In genomic region chr3:48088749-48089466, GRCh38 we compare ENCODE assay signal across 1 cellular context.
TF ChIP-seq lines count a peak whose summit lies in the region.

No MANE protein-coding gene starts in this region.

TF ChIP-seq in K562, 482 proteins besides CTCF, POLR2A, EP300 and RAD21 (continued from another document and continues in another):
- TF ChIP-seq ZNF398 (CRISPR knock-in tag; IDR thresholded peaks at IDR 0.05) (no peak), CCAR2 (IDR thresholded peaks at IDR 0.05; ENCODE audit: low read depth, low read length) (no peak), PHB (CRISPR knock-in tag; IDR thresholded peaks at IDR 0.05) (no peak), BDP1 (IDR thresholded peaks at IDR 0.05; ENCODE audit: insufficient read depth, insufficient read length) (no peak), MTA2 (IDR thresholded peaks at IDR 0.05; ENCODE audit: low read depth) (no peak), ARID3B (CRISPR knock-in tag; IDR thresholded peaks at IDR 0.05; ENCODE audit: borderline replicate concordance) (no peak), ZNF316 (IDR thresholded peaks at IDR 0.05) (no peak), ZBTB9 (CRISPR knock-in tag; IDR thresholded peaks at IDR 0.05) (peak; percentile 92), NR4A1 (CRISPR knock-in tag; IDR thresholded peaks at IDR 0.05) (0 out of 2 replicates have a peak, but pooled peaks have one; percentile 33), NR4A1 (tag; IDR thresholded peaks at IDR 0.05) (no peak), SMC3 (conservative IDR thresholded peaks at IDR 0.05; ENCODE audit: insufficient read depth, low read depth, low read length) (no peak), TCF3 (CRISPR knock-in tag; IDR thresholded peaks at IDR 0.05) (0 out of 2 replicates have a peak, but pooled peaks have one; percentile 14), JUNB (CRISPR knock-in tag; conservative IDR thresholded peaks at IDR 0.05) (no peak), ZNF551 (CRISPR knock-in tag; IDR thresholded peaks at IDR 0.05) (no peak), BCL6 (CRISPR knock-in tag; IDR thresholded peaks at IDR 0.05) (no peak), PREB (CRISPR knock-in tag; IDR thresholded peaks at IDR 0.05) (no peak), PKNOX1 (IDR thresholded peaks at IDR 0.05) (peak; percentile 52), RNF219 (CRISPR knock-in tag; IDR thresholded peaks at IDR 0.05) (no peak), ZC3H11A (IDR thresholded peaks at IDR 0.05; ENCODE audit: low read depth, low read length) (no peak), FOSL1 (tag; conservative IDR thresholded peaks at IDR 0.05) (no peak; the same call in 1 of the 2 replicates), NBN (IDR thresholded peaks at IDR 0.05; ENCODE audit: low read depth) (0 out of 2 replicates have a peak, but pooled peaks have one; percentile 75), SMARCA5 (IDR thresholded peaks at IDR 0.05) (no peak), MEIS2 (IDR thresholded peaks at IDR 0.05; ENCODE audit: partially characterized antibody) (no peak)
- TF ChIP-seq, protein P1, sequence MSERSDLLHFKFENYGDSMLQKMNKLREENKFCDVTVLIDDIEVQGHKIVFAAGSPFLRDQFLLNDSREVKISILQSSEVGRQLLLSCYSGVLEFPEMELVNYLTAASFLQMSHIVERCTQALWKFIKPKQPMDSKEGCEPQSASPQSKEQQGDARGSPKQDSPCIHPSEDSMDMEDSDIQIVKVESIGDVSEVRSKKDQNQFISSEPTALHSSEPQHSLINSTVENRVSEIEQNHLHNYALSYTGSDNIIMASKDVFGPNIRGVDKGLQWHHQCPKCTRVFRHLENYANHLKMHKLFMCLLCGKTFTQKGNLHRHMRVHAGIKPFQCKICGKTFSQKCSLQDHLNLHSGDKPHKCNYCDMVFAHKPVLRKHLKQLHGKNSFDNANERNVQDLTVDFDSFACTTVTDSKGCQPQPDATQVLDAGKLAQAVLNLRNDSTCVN (CRISPR knock-in tag; IDR thresholded peaks at IDR 0.05) = no peak
- TF ChIP-seq, protein P2, sequence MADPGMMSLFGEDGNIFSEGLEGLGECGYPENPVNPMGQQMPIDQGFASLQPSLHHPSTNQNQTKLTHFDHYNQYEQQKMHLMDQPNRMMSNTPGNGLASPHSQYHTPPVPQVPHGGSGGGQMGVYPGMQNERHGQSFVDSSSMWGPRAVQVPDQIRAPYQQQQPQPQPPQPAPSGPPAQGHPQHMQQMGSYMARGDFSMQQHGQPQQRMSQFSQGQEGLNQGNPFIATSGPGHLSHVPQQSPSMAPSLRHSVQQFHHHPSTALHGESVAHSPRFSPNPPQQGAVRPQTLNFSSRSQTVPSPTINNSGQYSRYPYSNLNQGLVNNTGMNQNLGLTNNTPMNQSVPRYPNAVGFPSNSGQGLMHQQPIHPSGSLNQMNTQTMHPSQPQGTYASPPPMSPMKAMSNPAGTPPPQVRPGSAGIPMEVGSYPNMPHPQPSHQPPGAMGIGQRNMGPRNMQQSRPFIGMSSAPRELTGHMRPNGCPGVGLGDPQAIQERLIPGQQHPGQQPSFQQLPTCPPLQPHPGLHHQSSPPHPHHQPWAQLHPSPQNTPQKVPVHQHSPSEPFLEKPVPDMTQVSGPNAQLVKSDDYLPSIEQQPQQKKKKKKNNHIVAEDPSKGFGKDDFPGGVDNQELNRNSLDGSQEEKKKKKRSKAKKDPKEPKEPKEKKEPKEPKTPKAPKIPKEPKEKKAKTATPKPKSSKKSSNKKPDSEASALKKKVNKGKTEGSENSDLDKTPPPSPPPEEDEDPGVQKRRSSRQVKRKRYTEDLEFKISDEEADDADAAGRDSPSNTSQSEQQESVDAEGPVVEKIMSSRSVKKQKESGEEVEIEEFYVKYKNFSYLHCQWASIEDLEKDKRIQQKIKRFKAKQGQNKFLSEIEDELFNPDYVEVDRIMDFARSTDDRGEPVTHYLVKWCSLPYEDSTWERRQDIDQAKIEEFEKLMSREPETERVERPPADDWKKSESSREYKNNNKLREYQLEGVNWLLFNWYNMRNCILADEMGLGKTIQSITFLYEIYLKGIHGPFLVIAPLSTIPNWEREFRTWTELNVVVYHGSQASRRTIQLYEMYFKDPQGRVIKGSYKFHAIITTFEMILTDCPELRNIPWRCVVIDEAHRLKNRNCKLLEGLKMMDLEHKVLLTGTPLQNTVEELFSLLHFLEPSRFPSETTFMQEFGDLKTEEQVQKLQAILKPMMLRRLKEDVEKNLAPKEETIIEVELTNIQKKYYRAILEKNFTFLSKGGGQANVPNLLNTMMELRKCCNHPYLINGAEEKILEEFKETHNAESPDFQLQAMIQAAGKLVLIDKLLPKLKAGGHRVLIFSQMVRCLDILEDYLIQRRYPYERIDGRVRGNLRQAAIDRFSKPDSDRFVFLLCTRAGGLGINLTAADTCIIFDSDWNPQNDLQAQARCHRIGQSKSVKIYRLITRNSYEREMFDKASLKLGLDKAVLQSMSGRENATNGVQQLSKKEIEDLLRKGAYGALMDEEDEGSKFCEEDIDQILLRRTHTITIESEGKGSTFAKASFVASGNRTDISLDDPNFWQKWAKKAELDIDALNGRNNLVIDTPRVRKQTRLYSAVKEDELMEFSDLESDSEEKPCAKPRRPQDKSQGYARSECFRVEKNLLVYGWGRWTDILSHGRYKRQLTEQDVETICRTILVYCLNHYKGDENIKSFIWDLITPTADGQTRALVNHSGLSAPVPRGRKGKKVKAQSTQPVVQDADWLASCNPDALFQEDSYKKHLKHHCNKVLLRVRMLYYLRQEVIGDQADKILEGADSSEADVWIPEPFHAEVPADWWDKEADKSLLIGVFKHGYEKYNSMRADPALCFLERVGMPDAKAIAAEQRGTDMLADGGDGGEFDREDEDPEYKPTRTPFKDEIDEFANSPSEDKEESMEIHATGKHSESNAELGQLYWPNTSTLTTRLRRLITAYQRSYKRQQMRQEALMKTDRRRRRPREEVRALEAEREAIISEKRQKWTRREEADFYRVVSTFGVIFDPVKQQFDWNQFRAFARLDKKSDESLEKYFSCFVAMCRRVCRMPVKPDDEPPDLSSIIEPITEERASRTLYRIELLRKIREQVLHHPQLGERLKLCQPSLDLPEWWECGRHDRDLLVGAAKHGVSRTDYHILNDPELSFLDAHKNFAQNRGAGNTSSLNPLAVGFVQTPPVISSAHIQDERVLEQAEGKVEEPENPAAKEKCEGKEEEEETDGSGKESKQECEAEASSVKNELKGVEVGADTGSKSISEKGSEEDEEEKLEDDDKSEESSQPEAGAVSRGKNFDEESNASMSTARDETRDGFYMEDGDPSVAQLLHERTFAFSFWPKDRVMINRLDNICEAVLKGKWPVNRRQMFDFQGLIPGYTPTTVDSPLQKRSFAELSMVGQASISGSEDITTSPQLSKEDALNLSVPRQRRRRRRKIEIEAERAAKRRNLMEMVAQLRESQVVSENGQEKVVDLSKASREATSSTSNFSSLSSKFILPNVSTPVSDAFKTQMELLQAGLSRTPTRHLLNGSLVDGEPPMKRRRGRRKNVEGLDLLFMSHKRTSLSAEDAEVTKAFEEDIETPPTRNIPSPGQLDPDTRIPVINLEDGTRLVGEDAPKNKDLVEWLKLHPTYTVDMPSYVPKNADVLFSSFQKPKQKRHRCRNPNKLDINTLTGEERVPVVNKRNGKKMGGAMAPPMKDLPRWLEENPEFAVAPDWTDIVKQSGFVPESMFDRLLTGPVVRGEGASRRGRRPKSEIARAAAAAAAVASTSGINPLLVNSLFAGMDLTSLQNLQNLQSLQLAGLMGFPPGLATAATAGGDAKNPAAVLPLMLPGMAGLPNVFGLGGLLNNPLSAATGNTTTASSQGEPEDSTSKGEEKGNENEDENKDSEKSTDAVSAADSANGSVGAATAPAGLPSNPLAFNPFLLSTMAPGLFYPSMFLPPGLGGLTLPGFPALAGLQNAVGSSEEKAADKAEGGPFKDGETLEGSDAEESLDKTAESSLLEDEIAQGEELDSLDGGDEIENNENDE (IDR thresholded peaks at IDR 0.05; ENCODE audit: low read depth, low read length) = no peak
- TF ChIP-seq, protein P3, sequence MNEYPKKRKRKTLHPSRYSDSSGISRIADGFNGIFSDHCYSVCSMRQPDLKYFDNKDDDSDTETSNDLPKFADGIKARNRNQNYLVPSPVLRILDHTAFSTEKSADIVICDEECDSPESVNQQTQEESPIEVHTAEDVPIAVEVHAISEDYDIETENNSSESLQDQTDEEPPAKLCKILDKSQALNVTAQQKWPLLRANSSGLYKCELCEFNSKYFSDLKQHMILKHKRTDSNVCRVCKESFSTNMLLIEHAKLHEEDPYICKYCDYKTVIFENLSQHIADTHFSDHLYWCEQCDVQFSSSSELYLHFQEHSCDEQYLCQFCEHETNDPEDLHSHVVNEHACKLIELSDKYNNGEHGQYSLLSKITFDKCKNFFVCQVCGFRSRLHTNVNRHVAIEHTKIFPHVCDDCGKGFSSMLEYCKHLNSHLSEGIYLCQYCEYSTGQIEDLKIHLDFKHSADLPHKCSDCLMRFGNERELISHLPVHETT (CRISPR knock-in tag; conservative IDR thresholded peaks at IDR 0.05 in 1 of 2, IDR thresholded peaks at IDR 0.05 in 1 of 2) = no peak
- TF ChIP-seq, protein P4, sequence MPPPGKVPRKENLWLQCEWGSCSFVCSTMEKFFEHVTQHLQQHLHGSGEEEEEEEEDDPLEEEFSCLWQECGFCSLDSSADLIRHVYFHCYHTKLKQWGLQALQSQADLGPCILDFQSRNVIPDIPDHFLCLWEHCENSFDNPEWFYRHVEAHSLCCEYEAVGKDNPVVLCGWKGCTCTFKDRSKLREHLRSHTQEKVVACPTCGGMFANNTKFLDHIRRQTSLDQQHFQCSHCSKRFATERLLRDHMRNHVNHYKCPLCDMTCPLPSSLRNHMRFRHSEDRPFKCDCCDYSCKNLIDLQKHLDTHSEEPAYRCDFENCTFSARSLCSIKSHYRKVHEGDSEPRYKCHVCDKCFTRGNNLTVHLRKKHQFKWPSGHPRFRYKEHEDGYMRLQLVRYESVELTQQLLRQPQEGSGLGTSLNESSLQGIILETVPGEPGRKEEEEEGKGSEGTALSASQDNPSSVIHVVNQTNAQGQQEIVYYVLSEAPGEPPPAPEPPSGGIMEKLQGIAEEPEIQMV (tag; conservative IDR thresholded peaks at IDR 0.05; ENCODE audit: low read depth) = peak; percentile 59
- TF ChIP-seq, protein P5, sequence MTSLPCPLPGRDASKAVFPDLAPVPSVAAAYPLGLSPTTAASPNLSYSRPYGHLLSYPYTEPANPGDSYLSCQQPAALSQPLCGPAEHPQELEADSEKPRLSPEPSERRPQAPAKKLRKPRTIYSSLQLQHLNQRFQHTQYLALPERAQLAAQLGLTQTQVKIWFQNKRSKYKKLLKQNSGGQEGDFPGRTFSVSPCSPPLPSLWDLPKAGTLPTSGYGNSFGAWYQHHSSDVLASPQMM (CRISPR knock-in tag; IDR thresholded peaks at IDR 0.05) = no peak
